Comparison of ENCODE assay signal across 22 cellular contexts in the genomic region with DNA sequence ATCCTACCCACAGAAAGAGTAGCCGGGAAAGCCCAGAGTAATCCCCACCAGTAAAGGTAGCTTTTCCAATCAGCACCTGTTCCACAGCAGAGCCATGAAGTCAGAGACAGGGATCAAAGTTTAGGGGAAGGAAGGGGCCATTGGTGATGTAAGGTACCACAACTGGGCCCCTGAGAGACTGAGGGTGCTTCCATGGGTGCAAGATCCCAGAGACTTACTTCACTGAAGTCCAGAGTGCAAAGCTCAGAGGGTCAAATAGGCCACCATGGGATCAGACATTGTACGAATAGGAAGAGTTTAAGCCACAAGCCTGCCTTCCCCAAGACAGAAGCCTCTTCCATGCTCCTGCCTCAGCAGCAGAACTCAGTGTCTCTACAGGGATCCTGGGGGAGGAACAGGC. TPM values are rescaled to one million over a fixed set of nuclear protein-coding genes. Genes with fewer than 3 reads are reported as not detected.
"Had no signal": no experiment of that assay in that cellular context is flagged by ENCODE, and none has a peak within 500 bp of the region (broad histone marks: within the 10 kb centered on the region; RNA-seq: fewer than 3 reads in every experiment).

No MANE protein-coding gene starts in this region.

- H3K4me1 ChIP-seq: SJSA1 had no signal

- H3K4me3 Mint-ChIP-seq: IgD-negative memory B cell had no signal

- H3K36me3 Mint-ChIP-seq: IgD-negative memory B cell had no signal

- H3K9ac ChIP-seq: KMS-11 had no signal

- H3K27ac ChIP-seq: HL-60, KMS-11, RWPE1, SJSA1, SK-N-MC had no signal

- H3K36me3 ChIP-seq: SJSA1 had no signal

- DNase-seq: Kasumi-1, MM.1S, NCI-H1092 treated with DMSO at 0.1 percent for 48 hours, NCI-H1436, NCI-H187 treated with DMSO at 0.1 percent for 48 hours, NCI-H2029 treated with DMSO at 0.1 percent for 48 hours, NCI-H2107, NCI-H2227 treated with DMSO at 0.1 percent for 48 hours, NCI-H446, NCI-H510A, NCI-H524 treated with DMSO at 0.1 percent for 48 hours, NCI-H69, NCI-H774, SIG-M5 had no signal

- H3K4me3 ChIP-seq: K562, SJSA1, SK-N-MC had no signal

- H3K27me3 Mint-ChIP-seq: IgD-negative memory B cell had no signal

- H3K9me3 Mint-ChIP-seq: IgD-negative memory B cell had no signal

- H3K4me2 ChIP-seq: KMS-11 had no signal

- H3K9me3 ChIP-seq: SJSA1 had no signal

RNA-seq across cellular contexts. Expression of gene OR10P1, which starts 20.6 kb away (rescaled TPM):
- total RNA-seq: K562, M059J, SJSA1 had no signal
- polyA plus RNA-seq: IgD-negative memory B cell, K562 had no signal
